ENCODE assay signal across 12 cellular contexts in the genomic region with DNA sequence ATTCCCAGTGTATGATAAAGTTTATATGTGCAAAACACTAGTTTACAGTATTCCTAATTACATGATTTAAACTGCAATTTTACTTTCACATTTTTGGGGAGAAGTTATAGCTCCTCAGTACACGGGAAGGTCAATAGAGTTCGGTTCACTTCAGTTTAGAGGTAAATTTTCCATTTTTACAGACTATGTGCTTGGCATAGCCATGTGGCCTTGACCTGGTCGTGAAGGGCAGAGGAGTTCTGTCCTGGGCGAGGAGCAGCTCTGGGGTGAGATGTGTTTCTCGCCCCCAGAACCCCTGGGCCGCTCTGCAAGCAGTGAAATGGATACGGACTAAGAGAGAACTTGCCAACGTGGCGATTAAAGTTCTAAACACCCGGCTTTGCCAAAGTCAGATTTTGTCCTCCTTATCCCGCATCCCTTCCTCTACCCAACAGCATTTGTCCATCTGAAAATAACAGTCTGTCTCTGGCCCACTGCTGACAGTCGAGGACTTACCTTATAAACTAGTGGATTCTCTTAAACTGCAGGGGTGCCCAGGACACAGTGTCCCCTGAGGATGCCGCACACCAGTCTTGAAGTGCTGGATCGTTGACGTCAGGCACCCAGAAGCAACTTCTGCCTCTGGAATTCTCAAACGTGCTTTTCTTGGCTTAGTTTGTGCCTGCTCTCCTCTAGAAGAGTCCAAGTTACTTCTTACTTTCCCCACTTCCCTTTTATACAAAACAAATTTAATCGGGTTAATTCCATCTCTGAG. TPM values are rescaled to one million over a fixed set of nuclear protein-coding genes. Genes with fewer than 3 reads are reported as not detected.
A peak's percentile ranks its signal among the peaks of the same experiment; 100 is the strongest.
DNase-seq lines count a peak whose midpoint lies in the region; ATAC-seq and TF ChIP-seq lines count a peak whose summit lies in the region.
"Had no signal": no experiment of that assay in that cellular context is flagged by ENCODE, and none has a peak within 500 bp of the region (broad histone marks: within the 10 kb centered on the region; RNA-seq: fewer than 3 reads in every experiment).

No MANE protein-coding gene starts in this region.

- CTCF ChIA-PET in naive thymus-derived CD4-positive, alpha-beta T cell (lab: Charles Lee) = interaction anchor here (0.6 to 1.0 kb wide), 2 partner anchors 217 to 237 kb away, joined by 3 to 5 read pairs; no protein-coding TSS in a partner anchor
- CTCF ChIA-PET in Calu3 (lab: Charles Lee) = no interaction called here

- H3K27me3 Mint-ChIP-seq in brain (peaks cover 5% of the 10 kb centered on the region), Calu3 (ENCODE audit: unreplicated experiment) (no peaks in the 10 kb centered on the region), osteocyte (ENCODE audit: unreplicated experiment) (no peaks in the 10 kb centered on the region)
- H3K27me3 Mint-ChIP-seq in naive thymus-derived CD4-positive, alpha-beta T cell = peaks cover 0 to 5% (median 0%) of the 10 kb centered on the region in 5 donors
- H3K27me3 Mint-ChIP-seq: activated CD4-positive, alpha-beta memory T cell treated with anti-CD3 and anti-CD28 coated beads, Interleukin-2, amount 10 ng/mL, durations not matched to agents 7 days and 5 days had no signal

- peaks cover 19% of the 10 kb centered on the region for H3K4me1 Mint-ChIP-seq in brain
- peaks cover 12 to 29% (median 20%) of the 10 kb centered on the region in 7 donors for H3K4me1 Mint-ChIP-seq in naive thymus-derived CD4-positive, alpha-beta T cell
- H3K4me1 Mint-ChIP-seq in Calu3 (ENCODE audit: low read depth, unreplicated experiment) = peaks cover 22% of the 10 kb centered on the region
- peaks cover 28% of the 10 kb centered on the region for H3K4me1 Mint-ChIP-seq in osteocyte (ENCODE audit: unreplicated experiment)

- H3K27me3 ChIP-seq in naive thymus-derived CD4-positive, alpha-beta T cell (ENCODE audit: control insufficient read depth in 2 of 2, insufficient read depth in 2 of 2, low read length in 2 of 2) = no peaks in the 10 kb centered on the region
- H3K27me3 ChIP-seq in thymus (ENCODE audit: control insufficient read depth, insufficient read depth) = no peaks in the 10 kb centered on the region
- H3K27me3 ChIP-seq: heart right ventricle had no signal

- H3K36me3 Mint-ChIP-seq in brain (peaks cover 8% of the 10 kb centered on the region), Calu3 (ENCODE audit: insufficient read depth, unreplicated experiment) (peaks cover 34% of the 10 kb centered on the region), osteocyte (ENCODE audit: unreplicated experiment) (no peaks in the 10 kb centered on the region)
- peaks cover 0 to 5% (median 0%) of the 10 kb centered on the region in 5 donors for H3K36me3 Mint-ChIP-seq in naive thymus-derived CD4-positive, alpha-beta T cell

- WGBS in thymus = 94% methylated on average over 17 of the region's 17 CpGs

- peaks cover 12 to 16% of the 10 kb centered on the region in 2 donors for H3K4me1 ChIP-seq in naive thymus-derived CD4-positive, alpha-beta T cell (ENCODE audit: control insufficient read depth in 2 of 2, insufficient read depth in 2 of 2, low read length in 2 of 2)
- peaks cover 6% of the 10 kb centered on the region for H3K4me1 ChIP-seq in thymus (ENCODE audit: control insufficient read depth, insufficient read depth, low read length)

- BruUV-seq in Calu3 (replicated peaks; lab: Mats Ljungman, UMichigan) = no TSS peak

- POLR2A ChIA-PET in naive thymus-derived CD4-positive, alpha-beta T cell (lab: Charles Lee) = interaction anchor here (0.6 to 0.7 kb wide), 2 partner anchors 21 to 232 kb away, joined by 4 to 5 read pairs; no protein-coding TSS in a partner anchor

- H3K9me3 Mint-ChIP-seq in brain = peaks cover 0 to 5% (median 0%) of the 10 kb centered on the region in 5 experiments
- H3K9me3 Mint-ChIP-seq in naive thymus-derived CD4-positive, alpha-beta T cell = peaks cover 0 to 2% (median 0%) of the 10 kb centered on the region in 11 donors
- H3K9me3 Mint-ChIP-seq in Calu3 (ENCODE audit: low read depth, unreplicated experiment) = no peaks in the 10 kb centered on the region
- no peaks in the 10 kb centered on the region for H3K9me3 Mint-ChIP-seq in osteocyte (ENCODE audit: unreplicated experiment)
- H3K9me3 Mint-ChIP-seq: activated CD4-positive, alpha-beta memory T cell treated with anti-CD3 and anti-CD28 coated beads, Interleukin-2, amount 10 ng/mL, durations not matched to agents 7 days and 5 days; T-helper 1 cell treated with Interleukin-12 subunit alpha and Interleukin-12 subunit beta and Interleukin-4 antibody, amounts not matched to agents 30 μg/mL and 1 μg/mL, for 36 hours had no signal

- intact Hi-C loops in naive thymus-derived CD4-positive, alpha-beta T cell (cut with micrococcal nuclease) = loop anchor here (5.0 to 10.0 kb wide), 3 partner anchors 34 to 1702 kb away; partner anchors contain the start of genes NETO2 (in 1 of the 2), ORC6 (in 1 of the 2) and VPS35 (in 1 of the 2)
- intact Hi-C loops in Calu3 (cut with micrococcal nuclease; ENCODE audit: unreplicated experiment) = no loop called here

- ATAC-seq in naive thymus-derived CD4-positive, alpha-beta T cell = no peak
- no peak for ATAC-seq in GM21825 (IDR thresholded peaks at IDR 0.05; ENCODE audit: unreplicated experiment)

- no peaks in the 10 kb centered on the region for H3K9me3 ChIP-seq in naive thymus-derived CD4-positive, alpha-beta T cell (ENCODE audit: control insufficient read depth in 2 of 3, low read length in 3 of 3)
- H3K9me3 ChIP-seq in thymus (ENCODE audit: control insufficient read depth) = no peaks in the 10 kb centered on the region
- H3K9me3 ChIP-seq: heart right ventricle had no signal

- H3K27ac Mint-ChIP-seq in brain (peak overlapping the region in 2 of 5 experiments; percentile 64 to 71), Calu3 (ENCODE audit: unreplicated experiment) (no peak overlapping the region), osteocyte (ENCODE audit: unreplicated experiment) (no peak overlapping the region)
- peak overlapping the region in 3 of 9 donors; percentile 7 to 76 (median 16) for H3K27ac Mint-ChIP-seq in naive thymus-derived CD4-positive, alpha-beta T cell

- H3K36me3 ChIP-seq in naive thymus-derived CD4-positive, alpha-beta T cell (ENCODE audit: control insufficient read depth in 2 of 3, insufficient read depth in 3 of 3, low read length in 3 of 3) = no peaks in the 10 kb centered on the region
- H3K36me3 ChIP-seq in thymus (ENCODE audit: control insufficient read depth, insufficient read depth) = no peaks in the 10 kb centered on the region
- H3K36me3 ChIP-seq: heart right ventricle had no signal

- H3K4me3 ChIP-seq in naive thymus-derived CD4-positive, alpha-beta T cell (ENCODE audit: low read length) = no peak overlapping the region
- H3K4me3 ChIP-seq in thymus (ENCODE audit: low read length) = no peak overlapping the region
- H3K4me3 ChIP-seq: lung had no signal

- TF ChIP-seq CTCF in brain (conservative IDR thresholded peaks at IDR 0.05) (no peak), Calu3 (IDR thresholded peaks at IDR 0.05; ENCODE audit: unreplicated experiment) (no peak), osteocyte (IDR thresholded peaks at IDR 0.05) (no peak)

- no peak overlapping the region for H3K27ac ChIP-seq in naive thymus-derived CD4-positive, alpha-beta T cell (ENCODE audit: low read depth, low read length)
- peak overlapping the region; percentile 1 for H3K27ac ChIP-seq in thymus (ENCODE audit: low read depth)

- peak; percentile 54 for DNase-seq in activated CD8-positive, alpha-beta memory T cell treated with anti-CD3 and anti-CD28 coated beads for 24 hours
- DNase-seq in activated CD8-positive, alpha-beta memory T cell treated with anti-CD3 and anti-CD28 coated beads, Interleukin-2, amount 50 U/mL, for 4 hours = no peak
- no peak for DNase-seq in naive thymus-derived CD4-positive, alpha-beta T cell
- DNase-seq in Calu3 (no peak), osteocyte (ENCODE audit: extremely low spot score, unreplicated experiment) (no peak)
- DNase-seq: activated CD4-positive, alpha-beta memory T cell treated with anti-CD3 and anti-CD28 coated beads, Interleukin-2, amount 10 ng/mL, durations not matched to agents 7 days and 5 days; heart right ventricle had no signal

- peak overlapping the region; percentile 24 to 94 (median 67) for H3K4me3 Mint-ChIP-seq in brain
- H3K4me3 Mint-ChIP-seq in naive thymus-derived CD4-positive, alpha-beta T cell = peak overlapping the region in 9 of 10 donors; percentile 28 to 93 (median 49)
- no peak overlapping the region for H3K4me3 Mint-ChIP-seq in Calu3 (ENCODE audit: low read depth, unreplicated experiment)
- H3K4me3 Mint-ChIP-seq in osteocyte (ENCODE audit: unreplicated experiment) = no peak overlapping the region

RNA-seq across cellular contexts. Expression of gene SIAH1, which starts 1.5 kb away (rescaled TPM):
- polyA plus RNA-seq in brain (ENCODE audit: insufficient read depth, low read depth, low replicate concordance) (22.3 TPM), thymus (31.1 TPM)
- total RNA-seq in naive thymus-derived CD4-positive, alpha-beta T cell = 10 to 100 TPM; 14.5 to 51.1 (median 19.8) TPM
- 10 to 100 TPM; 16.4 to 21.2 TPM for polyA plus RNA-seq in naive thymus-derived CD4-positive, alpha-beta T cell
- total RNA-seq in Calu3 (2022) (32.3 and 32.7 TPM in 2 replicates), osteocyte (29.4 and 32.2 TPM in 2 replicates)

Comparison
In these comparisons a context has a peak if more than half of its experiments do, and no peak if none do; other contexts are left out.
1. H3K4me3 Mint-ChIP-seq: peak in brain (5 of 5) and naive thymus-derived CD4-positive, alpha-beta T cell (9 of 10); none in Calu3 (single experiment) and osteocyte (single experiment).